1 cellular context compared by ENCODE assay signal in the genomic region with DNA sequence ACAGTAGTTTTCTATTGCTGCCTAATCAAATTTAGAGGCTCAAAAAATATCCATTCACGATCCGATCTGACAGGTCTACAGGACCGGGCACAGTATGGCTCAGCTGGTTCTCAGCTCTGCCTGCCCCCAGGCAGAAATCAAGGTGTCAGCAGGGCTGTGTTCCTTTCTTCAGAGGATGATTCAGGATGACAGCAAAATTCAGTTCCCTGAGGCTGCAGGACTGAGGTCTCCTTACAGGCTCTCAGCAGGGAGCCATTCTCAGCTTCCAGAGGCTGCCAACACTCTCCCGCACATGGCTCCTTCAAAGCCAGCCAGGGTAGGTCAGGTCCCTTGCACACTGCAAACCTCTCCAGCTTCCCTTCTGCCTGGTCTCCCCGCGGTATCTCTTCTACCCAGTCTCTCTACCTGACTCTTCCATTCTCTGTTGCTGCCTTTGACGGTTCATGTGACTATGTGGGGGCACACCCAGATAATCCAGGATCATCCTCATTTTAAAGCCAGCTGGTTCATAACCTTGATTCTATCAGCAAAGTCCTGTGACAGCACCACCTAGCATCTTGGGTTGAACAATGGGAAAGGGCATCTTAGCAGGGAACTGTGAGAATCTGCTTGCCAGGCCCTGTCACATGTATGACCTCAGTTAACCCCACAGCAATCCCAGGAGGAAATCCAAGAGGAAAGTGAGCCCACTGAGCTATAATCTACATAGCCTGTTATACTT.
TF ChIP-seq lines count a peak whose summit lies in the region.

No MANE protein-coding gene starts in this region.

TF ChIP-seq in GM12878, 131 proteins besides CTCF, POLR2A, EP300 and RAD21:
- TF ChIP-seq CEBPB (IDR thresholded peaks at IDR 0.05; ENCODE audit: borderline replicate concordance in 1 of 2, low read depth in 2 of 2, low read length in 2 of 2): no peak
- TF ChIP-seq SMAD1 (IDR thresholded peaks at IDR 0.05; ENCODE audit: low read depth, partially characterized antibody): no peak
